In the genomic region with DNA sequence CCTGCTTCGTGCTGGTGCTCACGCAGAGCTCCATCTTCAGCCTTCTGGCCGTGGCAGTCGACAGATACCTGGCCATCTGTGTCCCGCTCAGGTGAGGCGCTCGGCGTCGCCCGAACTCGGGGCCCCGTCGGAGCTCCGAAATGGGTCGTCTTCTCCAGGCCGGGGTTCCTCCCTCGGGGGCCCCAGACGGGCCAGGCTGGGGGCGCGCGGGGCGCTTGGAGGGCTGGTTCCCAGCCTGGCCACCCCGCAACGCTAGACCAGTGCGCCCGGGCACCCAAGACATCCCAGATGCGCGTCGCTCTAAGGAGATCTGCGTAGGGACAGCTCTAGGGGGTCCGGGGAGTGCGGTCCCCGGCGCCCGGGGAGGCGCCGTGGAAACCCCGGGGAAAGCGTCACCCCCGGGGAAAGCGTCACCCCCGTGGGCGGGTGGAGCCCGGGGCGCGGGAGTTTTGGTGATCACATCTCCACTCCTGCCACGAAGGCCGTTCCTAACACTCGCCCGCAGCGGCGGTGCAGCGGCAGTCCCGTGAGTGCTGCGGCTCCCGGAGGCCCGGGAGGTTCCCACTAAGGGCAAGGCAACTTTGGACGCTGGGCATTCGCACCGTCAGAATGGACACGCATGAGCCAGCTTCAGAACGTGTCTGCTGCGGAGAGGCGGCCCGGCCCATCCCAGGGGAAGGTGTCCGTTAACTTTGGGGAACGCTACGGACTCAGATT, we compare ENCODE assay signal across 8 cellular contexts. TPM values are rescaled to one million over a fixed set of nuclear protein-coding genes. Genes with fewer than 3 reads are reported as not detected.
DNase-seq lines count a peak whose midpoint lies in the region; ATAC-seq and TF ChIP-seq lines count a peak whose summit lies in the region.

No MANE protein-coding gene starts in this region.

- peak overlapping the region; percentile 65 for H3K9ac ChIP-seq in HUES64 (ENCODE audit: low read depth, low read length)

- H3K9me3 ChIP-seq in HUES64 (ENCODE audit: insufficient read depth, low read depth, low read length) (no peaks in the 10 kb centered on the region), ascending aorta (no peaks in the 10 kb centered on the region)

- intact Hi-C loops in ascending aorta (cut with DNase I) = no loop called here

- DNase-seq in ascending aorta (ENCODE audit: low spot score in 2 of 2) (no peak), islet precursor cell (peak; percentile 61), HuH-7 (ENCODE audit: low spot score) (no peak)
- peak; percentile 39 to 44 for DNase-seq in stimulated activated CD4-positive, alpha-beta T cell treated with anti-CD3 and anti-CD28 coated beads, Interleukin-2, amount 100 ng/mL, for 24 hours

- H3K4me3 ChIP-seq in HUES64 (ENCODE audit: low read length) = peak overlapping the region; percentile 78
- peak overlapping the region; percentile 55 to 68 for H3K4me3 ChIP-seq in ascending aorta

- H3K27me3 ChIP-seq in HUES64 (ENCODE audit: insufficient read depth, low read length) (peaks cover 52% of the 10 kb centered on the region), ascending aorta (no peaks in the 10 kb centered on the region)

- WGBS in HUES64 = 6% methylated on average over 68 of the region's 68 CpGs

- H3K36me3 ChIP-seq in HUES64 (ENCODE audit: insufficient read depth, low read length) (no peaks in the 10 kb centered on the region), ascending aorta (no peaks in the 10 kb centered on the region)

- H3K27ac ChIP-seq in C4-2B = peak overlapping the region; percentile 75
- no peak overlapping the region for H3K27ac ChIP-seq in HUES64 (ENCODE audit: low read depth, low read length)
- H3K27ac ChIP-seq in ascending aorta = no peak overlapping the region

- TF ChIP-seq CTCF in C4-2B (conservative IDR thresholded peaks at IDR 0.05) = no peak
- no peak for TF ChIP-seq CTCF in ascending aorta (IDR thresholded peaks at IDR 0.05)

- H3K4me1 ChIP-seq in HUES64 (ENCODE audit: insufficient read depth, low read length) (peaks cover 5% of the 10 kb centered on the region; the same call in 1 of the 2 replicates), ascending aorta (peaks cover 5 to 9% of the 10 kb centered on the region in 2 donors)

- ATAC-seq in GM18873 (IDR thresholded peaks at IDR 0.05; ENCODE audit: low FRiP score, unreplicated experiment) (no peak), HG02970 (IDR thresholded peaks at IDR 0.05; ENCODE audit: low FRiP score, unreplicated experiment) (no peak)

RNA-seq across cellular contexts. Expression of a gene that starts 0.7 kb away (rescaled TPM):
- polyA plus RNA-seq in HUES64 (2013, experiment 1 of 2) = 2.0 TPM
- polyA plus RNA-seq in HUES64 (2013, experiment 2 of 2) = 3.1 TPM
- total RNA-seq in ascending aorta = not detected

RNA-seq across cellular contexts. Expression of a gene that starts 53.9 kb away (rescaled TPM):
- 41.6 TPM for polyA plus RNA-seq in HUES64 (2013, experiment 1 of 2)
- polyA plus RNA-seq in HUES64 (2013, experiment 2 of 2) = 47.5 TPM
- 0.75 TPM for total RNA-seq in ascending aorta

RNA-seq across cellular contexts. Expression of a gene that starts 54.0 kb away (rescaled TPM):
- polyA plus RNA-seq in HUES64 (2013, experiment 1 of 2) = 41.9 TPM
- polyA plus RNA-seq in HUES64 (2013, experiment 2 of 2) = 46.1 TPM
- total RNA-seq in ascending aorta = 158 TPM

Comparison
In these comparisons a context has a peak if more than half of its experiments do, and no peak if none do; other contexts are left out.
1. DNase-seq: peak in islet precursor cell (single experiment) and stimulated activated CD4-positive, alpha-beta T cell treated with anti-CD3 and anti-CD28 coated beads, Interleukin-2, amount 100 ng/mL, for 24 hours (2 of 2); none in ascending aorta (0 of 2) and HuH-7 (single experiment).